Comparison of ENCODE assay signal across 11 cellular contexts in genomic region chr2:73237168-73237567, GRCh38. TPM values are rescaled to one million over a fixed set of nuclear protein-coding genes. Genes with fewer than 3 reads are reported as not detected.
A peak's percentile ranks its signal among the peaks of the same experiment; 100 is the strongest.
DNase-seq lines count a peak whose midpoint lies in the region; ATAC-seq and TF ChIP-seq lines count a peak whose summit lies in the region.
"Had no signal": no experiment of that assay in that cellular context is flagged by ENCODE, and none has a peak within 500 bp of the region (broad histone marks: within the 10 kb centered on the region; RNA-seq: fewer than 3 reads in every experiment).

No MANE protein-coding gene starts in this region.

- peak overlapping the region; percentile 86 for H3K4ac ChIP-seq in trophoblast cell (ENCODE audit: low read depth, low read length)

- no peak for TF ChIP-seq CTCF in WTC11 (IDR thresholded peaks at IDR 0.05)

- H3K14ac ChIP-seq in trophoblast cell (ENCODE audit: low read length) = no peak overlapping the region

- ATAC-seq in activated CD8-positive, alpha-beta memory T cell treated with anti-CD3 and anti-CD28 coated beads, Interleukin-2, amount 10 ng/mL, durations not matched to agents 7 days and 5 days = no peak
- no peak for ATAC-seq in WTC11
- ATAC-seq: left lung had no signal

- CTCF ChIA-PET in activated CD8-positive, alpha-beta memory T cell treated with anti-CD3 and anti-CD28 coated beads, Interleukin-2, amount 10 ng/mL, durations not matched to agents 7 days and 5 days (lab: Charles Lee) = interaction anchor here (5.4 to 7.2 kb wide), 2 partner anchors 25 to 54 kb away, joined by 54 to 56 read pairs; partner anchors contain the start of genes EGR4 and SMYD5
- CTCF ChIA-PET in WTC11 (lab: Charles Lee) = interaction anchor here (0.9 to 2.8 kb wide), 3 partner anchors 23 to 56 kb away, joined by 3 to 18 read pairs (median 3); partner anchors contain the start of gene EGR4

- H3K9ac ChIP-seq in trophoblast cell (ENCODE audit: low read length) = no peak overlapping the region

- DNase-seq in activated CD8-positive, alpha-beta memory T cell treated with anti-CD3 and anti-CD28 coated beads, Interleukin-2, amount 10 ng/mL, durations not matched to agents 7 days and 5 days = no peak
- no peak for DNase-seq in activated CD8-positive, alpha-beta memory T cell treated with anti-CD3 and anti-CD28 coated beads, Interleukin-2, amount 50 U/mL, for 4 hours
- DNase-seq in WTC11 (ENCODE audit: low spot score) (no peak), trophoblast cell (no peak), NCI-H82 treated with DMSO at 0.1 percent for 48 hours (lab: John Stamatoyannopoulos, UW; ENCODE audit: unreplicated experiment) (no peak)
- no peak for DNase-seq in stimulated activated naive CD4-positive, alpha-beta T cell treated with Interleukin-2 at 50 U/mL for 16 hours (lab: John Stamatoyannopoulos, UW)
- DNase-seq: left lung, small intestine, T1000 had no signal

- H3K9me3 Mint-ChIP-seq in activated CD8-positive, alpha-beta memory T cell treated with anti-CD3 and anti-CD28 coated beads, Interleukin-2, amount 10 ng/mL, durations not matched to agents 7 days and 5 days (ENCODE audit: low read depth) = no peaks in the 10 kb centered on the region
- H3K9me3 Mint-ChIP-seq in WTC11 = no peaks in the 10 kb centered on the region

- no peak overlapping the region for H3K4me2 ChIP-seq in trophoblast cell (ENCODE audit: low read length)

- WGBS in trophoblast cell (ENCODE audit: extremely low coverage, insufficient coverage, insufficient read length) = no CpG with 5 or more reads among the region's 1 CpG

- H2AK5ac ChIP-seq in trophoblast cell (ENCODE audit: low read length) = no peak overlapping the region

- peaks cover 24% of the 10 kb centered on the region for H3K79me2 ChIP-seq in trophoblast cell (ENCODE audit: control insufficient read depth, insufficient read depth, low read length, poor library complexity)

- H3K36me3 ChIP-seq in trophoblast cell (ENCODE audit: control insufficient read depth in 1 of 2, insufficient read depth in 2 of 2, low read length in 2 of 2) = peaks cover 2 to 12% of the 10 kb centered on the region in 2 experiments
- H3K36me3 ChIP-seq: breast epithelium had no signal

- H3K79me1 ChIP-seq in trophoblast cell (ENCODE audit: low read length) = peaks cover 13% of the 10 kb centered on the region

- H3K36me3 Mint-ChIP-seq in activated CD8-positive, alpha-beta memory T cell treated with anti-CD3 and anti-CD28 coated beads, Interleukin-2, amount 10 ng/mL, durations not matched to agents 7 days and 5 days = peaks cover 17% of the 10 kb centered on the region
- H3K36me3 Mint-ChIP-seq in WTC11 = peaks cover 28% of the 10 kb centered on the region

- no peak overlapping the region for H2BK12ac ChIP-seq in trophoblast cell (ENCODE audit: low read length)

- H3K27me3 ChIP-seq in trophoblast cell (ENCODE audit: insufficient read depth, low read length) = no peaks in the 10 kb centered on the region
- H3K27me3 ChIP-seq: breast epithelium, left lung, tibial nerve had no signal

- no peak overlapping the region for H2BK120ac ChIP-seq in trophoblast cell (ENCODE audit: insufficient read depth, low read length, poor library complexity)

- H4K8ac ChIP-seq in trophoblast cell (ENCODE audit: low read depth, low read length) = no peak overlapping the region

- H3K27ac Mint-ChIP-seq in activated CD8-positive, alpha-beta memory T cell treated with anti-CD3 and anti-CD28 coated beads, Interleukin-2, amount 10 ng/mL, durations not matched to agents 7 days and 5 days = peak overlapping the region; percentile 53
- peak overlapping the region; percentile 64 for H3K27ac Mint-ChIP-seq in WTC11

- no peak overlapping the region for H2AFZ ChIP-seq in trophoblast cell (ENCODE audit: insufficient read depth, low read length, poor library complexity)

- peaks cover 11 to 12% of the 10 kb centered on the region in 2 experiments for H3K4me1 ChIP-seq in trophoblast cell (ENCODE audit: control insufficient read depth in 1 of 2, insufficient read depth in 2 of 2, low read length in 2 of 2)
- H3K4me1 ChIP-seq: breast epithelium had no signal

- H4K12ac ChIP-seq in trophoblast cell (ENCODE audit: low read depth, low read length) = no peak overlapping the region

- H3K9me3 ChIP-seq in trophoblast cell (ENCODE audit: insufficient read depth, low read depth, low read length) = no peaks in the 10 kb centered on the region
- H3K9me3 ChIP-seq: breast epithelium, left lung, tibial nerve had no signal

- H4K91ac ChIP-seq in trophoblast cell (ENCODE audit: low read depth, low read length) = no peak overlapping the region

- no peak overlapping the region for H3K18ac ChIP-seq in trophoblast cell (ENCODE audit: low read length)

- H3K4me3 ChIP-seq in trophoblast cell (ENCODE audit: low read depth, low read length) = no peak overlapping the region
- H3K4me3 ChIP-seq: breast epithelium, left lung, tibial nerve had no signal

- no peak overlapping the region for H2BK5ac ChIP-seq in trophoblast cell (ENCODE audit: low read depth, low read length, poor library complexity)

- H3K27ac ChIP-seq in trophoblast cell (ENCODE audit: low read depth, low read length) = no peak overlapping the region
- H3K27ac ChIP-seq: breast epithelium, left lung, tibial nerve had no signal

- peaks cover 47% of the 10 kb centered on the region for H3K4me1 Mint-ChIP-seq in activated CD8-positive, alpha-beta memory T cell treated with anti-CD3 and anti-CD28 coated beads, Interleukin-2, amount 10 ng/mL, durations not matched to agents 7 days and 5 days
- peaks cover 33% of the 10 kb centered on the region for H3K4me1 Mint-ChIP-seq in WTC11

- POLR2A ChIA-PET in WTC11 (lab: Charles Lee) = interaction anchor here (1.8 kb wide), 1 partner anchor 32 kb away, joined by 12 read pairs; no protein-coding TSS in a partner anchor

- no peak overlapping the region for H3K23ac ChIP-seq in trophoblast cell (ENCODE audit: low read length)

- H3K4me3 Mint-ChIP-seq in activated CD8-positive, alpha-beta memory T cell treated with anti-CD3 and anti-CD28 coated beads, Interleukin-2, amount 10 ng/mL, durations not matched to agents 7 days and 5 days = no peak overlapping the region
- peak overlapping the region; percentile 16 for H3K4me3 Mint-ChIP-seq in WTC11

- H3K27me3 Mint-ChIP-seq in activated CD8-positive, alpha-beta memory T cell treated with anti-CD3 and anti-CD28 coated beads, Interleukin-2, amount 10 ng/mL, durations not matched to agents 7 days and 5 days = no peaks in the 10 kb centered on the region
- no peaks in the 10 kb centered on the region; the same call in 1 of the 2 replicates for H3K27me3 Mint-ChIP-seq in WTC11 (ENCODE audit: low read depth)

TF ChIP-seq in WTC11, 78 proteins besides CTCF, POLR2A, EP300 and RAD21 (continues in another document):
- TF ChIP-seq ZNF263 (CRISPR knock-in tag; IDR thresholded peaks at IDR 0.05; ENCODE audit: low read depth) = no peak
- no peak for TF ChIP-seq ZNF512 (CRISPR knock-in tag; IDR thresholded peaks at IDR 0.05; ENCODE audit: borderline replicate concordance)
- no peak for TF ChIP-seq ZNF219 (CRISPR knock-in tag; IDR thresholded peaks at IDR 0.05; ENCODE audit: borderline replicate concordance)
- no peak for TF ChIP-seq ESRRA (CRISPR knock-in tag; IDR thresholded peaks at IDR 0.05; ENCODE audit: borderline replicate concordance)
- TF ChIP-seq SMAD3 (CRISPR knock-in tag; IDR thresholded peaks at IDR 0.05; ENCODE audit: borderline replicate concordance) = no peak
- TF ChIP-seq FOXJ3 (CRISPR knock-in tag; IDR thresholded peaks at IDR 0.05; ENCODE audit: borderline replicate concordance) = no peak
- no peak for TF ChIP-seq ZBTB21 (CRISPR knock-in tag; IDR thresholded peaks at IDR 0.05; ENCODE audit: borderline replicate concordance)
- no peak for TF ChIP-seq IRF1 (CRISPR knock-in tag; IDR thresholded peaks at IDR 0.05)
- TF ChIP-seq IRF2 (CRISPR knock-in tag; IDR thresholded peaks at IDR 0.05; ENCODE audit: borderline replicate concordance, low read depth) = no peak

RNA-seq across cellular contexts. Expression of gene CCT7, which starts 3.1 kb away (rescaled TPM):
- total RNA-seq in activated CD8-positive, alpha-beta memory T cell treated with anti-CD3 and anti-CD28 coated beads, Interleukin-2, amount 10 ng/mL, durations not matched to agents 7 days and 5 days = 100 to 1,000 TPM; 362 to 449 TPM
- total RNA-seq in WTC11 (2021) = 482 to 518 TPM (median 514 TPM) in 3 replicates
- polyA plus RNA-seq in trophoblast cell (2013) = 331 and 367 TPM in 2 replicates

RNA-seq across cellular contexts. Expression of gene PRADC1, which starts 4.1 kb away (rescaled TPM):
- 10 to 100 TPM; 13.7 to 14.7 TPM for total RNA-seq in activated CD8-positive, alpha-beta memory T cell treated with anti-CD3 and anti-CD28 coated beads, Interleukin-2, amount 10 ng/mL, durations not matched to agents 7 days and 5 days
- 11.4 to 12.9 TPM (median 12.2 TPM) in 3 replicates for total RNA-seq in WTC11 (2021)
- polyA plus RNA-seq in trophoblast cell (2013) = 14.9 and 15.3 TPM in 2 replicates

RNA-seq across cellular contexts. Expression of gene SMYD5, which starts 23.1 kb away (rescaled TPM):
- 10 to 100 TPM; 17.0 to 26.8 TPM for total RNA-seq in activated CD8-positive, alpha-beta memory T cell treated with anti-CD3 and anti-CD28 coated beads, Interleukin-2, amount 10 ng/mL, durations not matched to agents 7 days and 5 days
- total RNA-seq in WTC11 (2021) = 46.5 to 47.9 TPM (median 46.7 TPM) in 3 replicates
- 11.7 and 11.8 TPM in 2 replicates for polyA plus RNA-seq in trophoblast cell (2013)

RNA-seq across cellular contexts. Expression of gene NOTO, which starts 34.8 kb away (rescaled TPM):
- total RNA-seq in activated CD8-positive, alpha-beta memory T cell treated with anti-CD3 and anti-CD28 coated beads, Interleukin-2, amount 10 ng/mL, durations not matched to agents 7 days and 5 days = not detected
- total RNA-seq in WTC11 (2021) = 0.15 to 0.23 TPM (median 0.18 TPM) in 3 replicates
- polyA plus RNA-seq in trophoblast cell (2013) = not detected in 2 replicates
- total RNA-seq: breast epithelium, left lung, tibial nerve had no signal
- polyA plus RNA-seq: small intestine had no signal

RNA-seq across cellular contexts. Expression of gene FBXO41, which starts 47.1 kb away (rescaled TPM):
- total RNA-seq in activated CD8-positive, alpha-beta memory T cell treated with anti-CD3 and anti-CD28 coated beads, Interleukin-2, amount 10 ng/mL, durations not matched to agents 7 days and 5 days = 10 to 100 TPM; 28.2 to 31.5 TPM
- 19.2 to 21.5 TPM (median 21.1 TPM) in 3 replicates for total RNA-seq in WTC11 (2021)
- polyA plus RNA-seq in trophoblast cell (2013) = 0.60 and 0.71 TPM in 2 replicates
